Comparison of ENCODE assay signal across 12 cellular contexts in the genomic region with DNA sequence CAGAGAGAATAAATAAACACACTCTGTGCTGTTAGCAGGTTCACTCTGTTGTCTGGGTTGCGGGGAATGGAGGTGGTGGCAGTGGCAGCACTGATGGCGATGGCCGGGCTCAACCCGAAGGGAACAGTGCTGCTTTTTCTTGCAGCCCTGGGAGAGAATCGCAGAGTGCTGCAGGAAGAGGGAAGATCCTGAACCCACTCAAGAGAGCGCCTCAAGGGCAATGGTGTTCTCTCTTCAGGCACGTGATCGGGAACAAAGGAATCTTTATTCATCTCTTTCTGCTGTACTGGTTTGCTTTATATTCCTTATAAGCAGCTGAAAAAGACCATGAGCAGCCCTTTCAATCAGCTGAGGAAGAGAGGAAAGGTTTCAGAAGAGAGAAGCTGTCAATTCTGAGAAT.
DNase-seq lines count a peak whose midpoint lies in the region; ATAC-seq and TF ChIP-seq lines count a peak whose summit lies in the region.
"Had no signal": no experiment of that assay in that cellular context is flagged by ENCODE, and none has a peak within 500 bp of the region (broad histone marks: within the 10 kb centered on the region; RNA-seq: fewer than 3 reads in every experiment).

No MANE protein-coding gene starts in this region.

- TF ChIP-seq POLR2A in HCT116 (IDR thresholded peaks at IDR 0.05; ENCODE audit: borderline replicate concordance, extremely low read depth, insufficient read depth, insufficient read length), result no peak
- TF ChIP-seq POLR2A in body of pancreas (IDR thresholded peaks at IDR 0.05), result no peak
- TF ChIP-seq POLR2A in spleen (IDR thresholded peaks at IDR 0.05), result no peak

- H3K4me1 ChIP-seq in HCT116 (ENCODE audit: control insufficient read depth in 1 of 2, insufficient read depth in 2 of 2, low read length in 2 of 2), result peaks cover 64 to 77% of the 10 kb centered on the region in 2 experiments
- H3K4me1 ChIP-seq in body of pancreas, result no peaks in the 10 kb centered on the region
- peaks cover 8% of the 10 kb centered on the region; the same call in 1 of the 2 replicates for H3K4me1 ChIP-seq in iPS-20b (ENCODE audit: insufficient read depth, low read length)
- H3K4me1 ChIP-seq in spleen, result peaks cover 0 to 6% (median 0%) of the 10 kb centered on the region in 6 donors
- no peaks in the 10 kb centered on the region for H3K4me1 ChIP-seq in ascending aorta

- no peaks in the 10 kb centered on the region for H3K9me3 ChIP-seq in HCT116 (ENCODE audit: control insufficient read depth in 1 of 2, insufficient read depth in 1 of 2, low read depth in 1 of 2, low read length in 2 of 2)
- H3K9me3 ChIP-seq in body of pancreas, result no peaks in the 10 kb centered on the region
- no peaks in the 10 kb centered on the region for H3K9me3 ChIP-seq in iPS-20b (ENCODE audit: insufficient read depth, low read depth, low read length)
- H3K9me3 ChIP-seq in spleen, result no peaks in the 10 kb centered on the region
- no peaks in the 10 kb centered on the region for H3K9me3 ChIP-seq in ascending aorta
- H3K9me3 ChIP-seq: heart left ventricle had no signal

- intact Hi-C loops in HCT116 (cut with micrococcal nuclease), result no loop called here
- intact Hi-C loops in body of pancreas (cut with DNase I), result no loop called here
- intact Hi-C loops in spleen (cut with DNase I; ENCODE audit: low total_unique reads), result no loop called here
- intact Hi-C loops in ascending aorta (cut with DNase I), result no loop called here

- ATAC-seq in HCT116 (peak; percentile 39), body of pancreas (peak; percentile 24)

- H3K36me3 ChIP-seq in HCT116 (ENCODE audit: control insufficient read depth in 1 of 2, insufficient read depth in 2 of 2, low read length in 2 of 2) (no peaks in the 10 kb centered on the region), body of pancreas (replicated peaks in 1 of 2; ENCODE audit: insufficient read depth in 1 of 2, low read depth in 2 of 2) (no peaks in the 10 kb centered on the region), iPS-20b (ENCODE audit: insufficient read depth, low read depth, low read length) (no peaks in the 10 kb centered on the region), spleen (no peaks in the 10 kb centered on the region), ascending aorta (no peaks in the 10 kb centered on the region)
- H3K36me3 ChIP-seq: heart left ventricle had no signal

- no peaks in the 10 kb centered on the region for H3K9me2 ChIP-seq in HCT116 (ENCODE audit: insufficient read depth)

- TF ChIP-seq CTCF in HCT116 (IDR thresholded peaks at IDR 0.05 in 2 of 3, conservative IDR thresholded peaks at IDR 0.05 in 1 of 3; ENCODE audit: borderline replicate concordance in 1 of 3, insufficient read depth in 1 of 3, low read depth in 2 of 3, low read length in 2 of 3), result no peak
- no peak for TF ChIP-seq CTCF in body of pancreas (IDR thresholded peaks at IDR 0.05)
- no peak for TF ChIP-seq CTCF in spleen (IDR thresholded peaks at IDR 0.05 in 8 of 11, conservative IDR thresholded peaks at IDR 0.05 in 3 of 11)
- no peak for TF ChIP-seq CTCF in ascending aorta (IDR thresholded peaks at IDR 0.05)

- no TSS peak for BruUV-seq in HCT116 (replicated peaks; lab: Mats Ljungman, UMichigan)

- peak overlapping the region; percentile 94 for H3K27ac ChIP-seq in HCT116 (ENCODE audit: low read depth, low read length)
- no peak overlapping the region for H3K27ac ChIP-seq in body of pancreas
- no peak overlapping the region for H3K27ac ChIP-seq in iPS-20b (ENCODE audit: low read length)
- no peak overlapping the region for H3K27ac ChIP-seq in spleen
- H3K27ac ChIP-seq in ascending aorta, result no peak overlapping the region
- H3K27ac ChIP-seq: C4-2B, heart left ventricle had no signal

- H3K4me3 ChIP-seq in HCT116 (replicated peaks in 1 of 2; ENCODE audit: low read depth in 1 of 2, low read length in 2 of 2) (no peak overlapping the region), body of pancreas (no peak overlapping the region), iPS-20b (ENCODE audit: low read length) (no peak overlapping the region), spleen (no peak overlapping the region), ascending aorta (no peak overlapping the region)
- H3K4me3 ChIP-seq: heart left ventricle had no signal

- H3K79me2 ChIP-seq in HCT116 (ENCODE audit: insufficient read depth, low read length), result no peaks in the 10 kb centered on the region

- no peak for TF ChIP-seq RAD21 in HCT116 (IDR thresholded peaks at IDR 0.05; ENCODE audit: low read depth)

- H3K27me3 ChIP-seq in HCT116 (ENCODE audit: insufficient read depth, low read length), result no peaks in the 10 kb centered on the region
- H3K27me3 ChIP-seq in body of pancreas, result no peaks in the 10 kb centered on the region
- no peaks in the 10 kb centered on the region for H3K27me3 ChIP-seq in iPS-20b (ENCODE audit: insufficient read depth, low read length)
- peaks cover 0 to 5% (median 0%) of the 10 kb centered on the region in 7 donors for H3K27me3 ChIP-seq in spleen (replicated peaks in 1 of 7)
- H3K27me3 ChIP-seq in ascending aorta, result no peaks in the 10 kb centered on the region
- H3K27me3 ChIP-seq: heart left ventricle had no signal

- POLR2A ChIA-PET in HCT116 (lab: Charles Lee), result interaction anchor here (0.6 to 2.0 kb wide), 6 partner anchors 18 to 464 kb away, joined by 3 to 4 read pairs (median 3); no protein-coding TSS in a partner anchor

- peak overlapping the region; percentile 53 for H3K4me2 ChIP-seq in HCT116 (ENCODE audit: low read length)

- RAD21 ChIA-PET in HCT116 (lab: Charles Lee; ENCODE audit: low non-redundant PET in 1 of 2, low total read pairs in 2 of 2, uncharacterized antibody in 2 of 2, unreplicated experiment in 2 of 2), result no interaction called here

- H3K9ac ChIP-seq in HCT116 (ENCODE audit: low read length) (peak overlapping the region; percentile 56), iPS-20b (ENCODE audit: low read depth, low read length) (peak overlapping the region; percentile 50; the same call in 1 of the 2 replicates)

- CTCF ChIA-PET in HCT116 (lab: Charles Lee), result no interaction called here

- 53 to 71% methylated on average over 8 of the region's 8 CpGs for WGBS in body of pancreas, 2 donors
- WGBS in spleen, 5 donors, result 58 to 65% (median 61%) methylated on average over 8 of the region's 8 CpGs

- DNase-seq in HCT116 (ENCODE audit: low read depth, low spot score) (no peak), body of pancreas (no peak), pons (ENCODE audit: low spot score) (peak; percentile 82), spleen (no peak), NCI-H2171 (lab: John Stamatoyannopoulos, UW) (no peak), NCI-H82 (lab: John Stamatoyannopoulos, UW) (no peak), ascending aorta (ENCODE audit: low spot score in 2 of 2) (no peak)
- DNase-seq: activated naive CD4-positive, alpha-beta T cell treated with anti-CD3 and anti-CD28 coated beads, Interleukin-2, amount 50 U/mL, for 16 hours; effector CD4-positive, alpha-beta T cell; heart left ventricle had no signal

- no peaks in the 10 kb centered on the region for H4K20me1 ChIP-seq in HCT116 (ENCODE audit: insufficient read depth)

- H2AFZ ChIP-seq in HCT116 (ENCODE audit: low read depth, low read length, poor library complexity, severe bottlenecking), result no peak overlapping the region

TF ChIP-seq in HCT116, 20 proteins besides CTCF, POLR2A, EP300 and RAD21 (continues in another document):
- TF ChIP-seq SRF (IDR thresholded peaks at IDR 0.05; ENCODE audit: low read depth) (no peak), TCF7L2 (IDR thresholded peaks at IDR 0.05; ENCODE audit: borderline replicate concordance, extremely low read depth, insufficient read depth, insufficient read length) (peak; percentile 42), CEBPB (IDR thresholded peaks at IDR 0.05; ENCODE audit: low read depth) (no peak), ELF1 (IDR thresholded peaks at IDR 0.05; ENCODE audit: borderline replicate concordance, low read depth) (no peak), CBX3 (IDR thresholded peaks at IDR 0.05; ENCODE audit: low read depth) (no peak), EGR1 (IDR thresholded peaks at IDR 0.05; ENCODE audit: low read depth) (no peak), SIN3A (IDR thresholded peaks at IDR 0.05; ENCODE audit: low read depth) (no peak), SP1 (IDR thresholded peaks at IDR 0.05; ENCODE audit: low read depth) (peak; percentile 18; the same call in 1 of the 2 replicates), FOSL1 (IDR thresholded peaks at IDR 0.05; ENCODE audit: low read depth) (no peak)
- TF ChIP-seq, protein P1, sequence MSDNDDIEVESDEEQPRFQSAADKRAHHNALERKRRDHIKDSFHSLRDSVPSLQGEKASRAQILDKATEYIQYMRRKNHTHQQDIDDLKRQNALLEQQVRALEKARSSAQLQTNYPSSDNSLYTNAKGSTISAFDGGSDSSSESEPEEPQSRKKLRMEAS (IDR thresholded peaks at IDR 0.05), result peak; percentile 66
- TF ChIP-seq, protein P2, sequence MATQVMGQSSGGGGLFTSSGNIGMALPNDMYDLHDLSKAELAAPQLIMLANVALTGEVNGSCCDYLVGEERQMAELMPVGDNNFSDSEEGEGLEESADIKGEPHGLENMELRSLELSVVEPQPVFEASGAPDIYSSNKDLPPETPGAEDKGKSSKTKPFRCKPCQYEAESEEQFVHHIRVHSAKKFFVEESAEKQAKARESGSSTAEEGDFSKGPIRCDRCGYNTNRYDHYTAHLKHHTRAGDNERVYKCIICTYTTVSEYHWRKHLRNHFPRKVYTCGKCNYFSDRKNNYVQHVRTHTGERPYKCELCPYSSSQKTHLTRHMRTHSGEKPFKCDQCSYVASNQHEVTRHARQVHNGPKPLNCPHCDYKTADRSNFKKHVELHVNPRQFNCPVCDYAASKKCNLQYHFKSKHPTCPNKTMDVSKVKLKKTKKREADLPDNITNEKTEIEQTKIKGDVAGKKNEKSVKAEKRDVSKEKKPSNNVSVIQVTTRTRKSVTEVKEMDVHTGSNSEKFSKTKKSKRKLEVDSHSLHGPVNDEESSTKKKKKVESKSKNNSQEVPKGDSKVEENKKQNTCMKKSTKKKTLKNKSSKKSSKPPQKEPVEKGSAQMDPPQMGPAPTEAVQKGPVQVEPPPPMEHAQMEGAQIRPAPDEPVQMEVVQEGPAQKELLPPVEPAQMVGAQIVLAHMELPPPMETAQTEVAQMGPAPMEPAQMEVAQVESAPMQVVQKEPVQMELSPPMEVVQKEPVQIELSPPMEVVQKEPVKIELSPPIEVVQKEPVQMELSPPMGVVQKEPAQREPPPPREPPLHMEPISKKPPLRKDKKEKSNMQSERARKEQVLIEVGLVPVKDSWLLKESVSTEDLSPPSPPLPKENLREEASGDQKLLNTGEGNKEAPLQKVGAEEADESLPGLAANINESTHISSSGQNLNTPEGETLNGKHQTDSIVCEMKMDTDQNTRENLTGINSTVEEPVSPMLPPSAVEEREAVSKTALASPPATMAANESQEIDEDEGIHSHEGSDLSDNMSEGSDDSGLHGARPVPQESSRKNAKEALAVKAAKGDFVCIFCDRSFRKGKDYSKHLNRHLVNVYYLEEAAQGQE (IDR thresholded peaks at IDR 0.05; ENCODE audit: low read depth), result no peak
- TF ChIP-seq, protein P3, sequence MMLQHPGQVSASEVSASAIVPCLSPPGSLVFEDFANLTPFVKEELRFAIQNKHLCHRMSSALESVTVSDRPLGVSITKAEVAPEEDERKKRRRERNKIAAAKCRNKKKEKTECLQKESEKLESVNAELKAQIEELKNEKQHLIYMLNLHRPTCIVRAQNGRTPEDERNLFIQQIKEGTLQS (IDR thresholded peaks at IDR 0.05), result no peak
